In the genomic region with DNA sequence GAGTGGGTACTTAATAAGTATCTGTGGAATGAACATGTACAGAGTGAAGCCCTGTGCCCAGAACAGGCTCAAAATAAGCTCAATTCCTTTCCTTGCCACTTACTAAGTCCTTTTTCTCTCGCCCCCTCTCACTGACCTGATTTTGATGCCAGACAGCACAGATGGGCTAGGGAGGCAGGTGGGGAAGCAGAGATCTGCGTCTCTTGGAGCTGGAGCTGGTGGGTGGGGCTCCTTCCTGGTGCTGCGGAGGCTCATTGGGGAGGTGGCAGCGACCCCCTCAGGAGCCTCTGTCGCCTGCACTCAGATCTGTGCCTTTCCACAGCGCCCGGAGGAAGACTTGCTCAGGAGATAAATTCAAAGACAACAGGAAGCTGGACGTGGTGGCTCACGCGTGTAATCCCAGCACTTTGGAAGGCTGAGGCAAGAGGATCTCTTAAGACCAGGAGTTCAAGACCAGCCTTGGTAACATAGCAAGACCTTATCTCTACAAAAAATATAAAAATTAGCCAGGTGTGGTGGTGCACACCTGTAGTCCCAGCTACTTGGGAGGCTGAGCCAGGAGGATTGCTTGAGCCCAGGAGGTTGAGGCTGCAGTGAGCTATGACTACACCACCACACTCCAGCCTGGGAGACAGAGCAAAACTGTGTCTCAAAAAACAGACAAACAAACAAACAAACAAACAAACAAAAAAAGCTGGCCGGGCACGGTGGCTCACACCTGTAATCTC, we compare ENCODE assay signal across 29 cellular contexts. TPM values are rescaled to one million over a fixed set of nuclear protein-coding genes. Genes with fewer than 3 reads are reported as not detected.
DNase-seq lines count a peak whose midpoint lies in the region; ATAC-seq and TF ChIP-seq lines count a peak whose summit lies in the region.
"Had no signal": no experiment of that assay in that cellular context is flagged by ENCODE, and none has a peak within 500 bp of the region (broad histone marks: within the 10 kb centered on the region; RNA-seq: fewer than 3 reads in every experiment).

No MANE protein-coding gene starts in this region.

- H3K4me3 ChIP-seq in left ventricle myocardium inferior (no peak overlapping the region), heart right ventricle (no peak overlapping the region), upper lobe of right lung (no peak overlapping the region), adrenal gland (no peak overlapping the region)
- H3K4me3 ChIP-seq: A549, MG63, ovary, right lobe of liver, vagina had no signal

- no peak overlapping the region for H3K27ac Mint-ChIP-seq in WTC11
- peak overlapping the region; percentile 77 for H3K27ac Mint-ChIP-seq in glutamatergic neuron (ENCODE audit: unreplicated experiment)
- no peak overlapping the region for H3K27ac Mint-ChIP-seq in natural killer cell treated with Interleukin-12 subunit alpha and Interleukin-12 subunit beta and Interleukin-15 and Interleukin-18, amount 100 ng/mL, for 72 hours
- H3K27ac Mint-ChIP-seq: activated naive CD8-positive, alpha-beta T cell had no signal

- intact Hi-C loops in left ventricle myocardium inferior (cut with micrococcal nuclease): no loop called here
- intact Hi-C loops in heart right ventricle (cut with DNase I): no loop called here
- intact Hi-C loops in upper lobe of right lung (cut with DNase I): no loop called here
- intact Hi-C loops in adrenal gland (cut with DNase I): no loop called here

- no peak for TF ChIP-seq POLR2A in adrenal gland (IDR thresholded peaks at IDR 0.05)

- H3K36me3 ChIP-seq in left ventricle myocardium inferior: peaks cover 3% of the 10 kb centered on the region
- peaks cover 0 to 12% (median 0%) of the 10 kb centered on the region in 9 donors for H3K36me3 ChIP-seq in heart right ventricle
- H3K36me3 ChIP-seq in upper lobe of right lung: peaks cover 5% of the 10 kb centered on the region
- H3K36me3 ChIP-seq in adrenal gland (replicated peaks in 1 of 2): no peaks in the 10 kb centered on the region
- H3K36me3 ChIP-seq: ovary, vagina had no signal

- H3K4me1 Mint-ChIP-seq in WTC11 (peaks cover 37% of the 10 kb centered on the region), glutamatergic neuron (ENCODE audit: low read depth, unreplicated experiment) (peaks cover 54% of the 10 kb centered on the region)
- peaks cover 36 to 55% of the 10 kb centered on the region in 2 donors for H3K4me1 Mint-ChIP-seq in natural killer cell treated with Interleukin-12 subunit alpha and Interleukin-12 subunit beta and Interleukin-15 and Interleukin-18, amount 100 ng/mL, for 72 hours (ENCODE audit: low read depth in 2 of 2)

- DNase-seq in left ventricle myocardium inferior (no peak), heart right ventricle (no peak), WTC11 (ENCODE audit: low spot score) (peak; percentile 50), glutamatergic neuron (peak; percentile 76), upper lobe of right lung (no peak), NCI-H2081 treated with DMSO at 0.1 percent for 48 hours (lab: John Stamatoyannopoulos, UW) (no peak), adrenal gland (no peak)
- no peak for DNase-seq in natural killer cell treated with Interleukin-12 subunit alpha and Interleukin-12 subunit beta and Interleukin-15 and Interleukin-18, amount 100 ng/mL, for 72 hours (ENCODE audit: low spot score)
- DNase-seq: BE2C; Caco-2; cortex of kidney; hippocampal formation; IMR-90; mammary epithelial cell; MG63; NCI-H1436; NCI-H2227 treated with DMSO at 0.1 percent for 48 hours; ovary; right lobe of liver; stimulated activated CD4-positive, alpha-beta T cell treated with anti-CD3 and anti-CD28 coated beads, Interleukin-15, amount 100 ng/mL, for 24 hours; T-helper 2 cell had no signal

- peak overlapping the region; percentile 5 for H3K27ac ChIP-seq in left ventricle myocardium inferior (replicated peaks)
- peak overlapping the region in 1 of 10 donors; percentile 20 for H3K27ac ChIP-seq in heart right ventricle
- no peak overlapping the region for H3K27ac ChIP-seq in upper lobe of right lung
- H3K27ac ChIP-seq in adrenal gland: no peak overlapping the region
- H3K27ac ChIP-seq: A549, HL-60, ovary, right lobe of liver, vagina had no signal

- peak; percentile 29 for TF ChIP-seq CTCF in left ventricle myocardium inferior (IDR thresholded peaks at IDR 0.05; ENCODE audit: borderline replicate concordance)
- TF ChIP-seq CTCF in heart right ventricle (IDR thresholded peaks at IDR 0.05): peak in 3 of 9 donors; percentile 12 to 38 (median 20)
- no peak for TF ChIP-seq CTCF in WTC11 (IDR thresholded peaks at IDR 0.05)
- peak; percentile 36 for TF ChIP-seq CTCF in glutamatergic neuron (IDR thresholded peaks at IDR 0.05; ENCODE audit: partially characterized antibody, unreplicated experiment)
- peak; percentile 12 for TF ChIP-seq CTCF in upper lobe of right lung (IDR thresholded peaks at IDR 0.05)
- no peak for TF ChIP-seq CTCF in adrenal gland (IDR thresholded peaks at IDR 0.05)

- no peak overlapping the region for H3K4me3 Mint-ChIP-seq in WTC11
- no peak overlapping the region for H3K4me3 Mint-ChIP-seq in glutamatergic neuron (ENCODE audit: unreplicated experiment)
- no peak overlapping the region for H3K4me3 Mint-ChIP-seq in natural killer cell treated with Interleukin-12 subunit alpha and Interleukin-12 subunit beta and Interleukin-15 and Interleukin-18, amount 100 ng/mL, for 72 hours
- H3K4me3 Mint-ChIP-seq: activated naive CD8-positive, alpha-beta T cell had no signal

- ATAC-seq in heart right ventricle (no peak), WTC11 (peak; percentile 44), upper lobe of right lung (no peak)
- ATAC-seq in natural killer cell treated with Interleukin-12 subunit alpha and Interleukin-12 subunit beta and Interleukin-15 and Interleukin-18, amount 100 ng/mL, for 72 hours: no peak
- ATAC-seq: A549, right lobe of liver had no signal

- 59 to 67% methylated on average over 12 of the region's 12 CpGs for WGBS in heart right ventricle, 2 donors
- WGBS in adrenal gland, 4 donors: 84 to 87% (median 85%) methylated on average over 12 of the region's 12 CpGs

- H3K27me3 ChIP-seq in left ventricle myocardium inferior (ENCODE audit: low read depth): no peaks in the 10 kb centered on the region
- no peaks in the 10 kb centered on the region for H3K27me3 ChIP-seq in heart right ventricle
- no peaks in the 10 kb centered on the region for H3K27me3 ChIP-seq in upper lobe of right lung
- H3K27me3 ChIP-seq in adrenal gland: no peaks in the 10 kb centered on the region
- H3K27me3 ChIP-seq: BE2C, MG63, ovary, right lobe of liver, vagina had no signal

- H3K9me3 Mint-ChIP-seq in WTC11 (no peaks in the 10 kb centered on the region), glutamatergic neuron (ENCODE audit: unreplicated experiment) (peaks cover 5% of the 10 kb centered on the region)
- H3K9me3 Mint-ChIP-seq in natural killer cell treated with Interleukin-12 subunit alpha and Interleukin-12 subunit beta and Interleukin-15 and Interleukin-18, amount 100 ng/mL, for 72 hours: no peaks in the 10 kb centered on the region

- H3K9me3 ChIP-seq in left ventricle myocardium inferior (replicated peaks) (no peaks in the 10 kb centered on the region), heart right ventricle (no peaks in the 10 kb centered on the region), upper lobe of right lung (no peaks in the 10 kb centered on the region), adrenal gland (replicated peaks in 1 of 3) (no peaks in the 10 kb centered on the region)
- H3K9me3 ChIP-seq: A549, BE2C, Caco-2, MG63, ovary, right lobe of liver, vagina had no signal

- CTCF ChIA-PET in WTC11 (lab: Charles Lee): interaction anchor here (0.5 to 2.6 kb wide), 12 partner anchors 8 to 131 kb away, joined by 3 to 18 read pairs (median 6); partner anchors contain the start of genes AKT2 and TTC9B

- H3K36me3 Mint-ChIP-seq in WTC11: no peaks in the 10 kb centered on the region
- no peaks in the 10 kb centered on the region for H3K36me3 Mint-ChIP-seq in glutamatergic neuron (ENCODE audit: unreplicated experiment)
- no peaks in the 10 kb centered on the region for H3K36me3 Mint-ChIP-seq in natural killer cell treated with Interleukin-12 subunit alpha and Interleukin-12 subunit beta and Interleukin-15 and Interleukin-18, amount 100 ng/mL, for 72 hours
- H3K36me3 Mint-ChIP-seq: activated naive CD8-positive, alpha-beta T cell had no signal

- POLR2A ChIA-PET in WTC11 (lab: Charles Lee): interaction anchor here (0.5 to 1.0 kb wide), 2 partner anchors 78 to 97 kb away, joined by 3 read pairs; partner anchors contain the start of gene C19orf47

- H3K27me3 Mint-ChIP-seq in WTC11 (ENCODE audit: low read depth) (no peaks in the 10 kb centered on the region), glutamatergic neuron (ENCODE audit: unreplicated experiment) (peaks cover 7% of the 10 kb centered on the region)
- no peaks in the 10 kb centered on the region for H3K27me3 Mint-ChIP-seq in natural killer cell treated with Interleukin-12 subunit alpha and Interleukin-12 subunit beta and Interleukin-15 and Interleukin-18, amount 100 ng/mL, for 72 hours
- H3K27me3 Mint-ChIP-seq: activated naive CD8-positive, alpha-beta T cell had no signal

- H3K4me1 ChIP-seq in left ventricle myocardium inferior (peaks cover 97% of the 10 kb centered on the region), heart right ventricle (peaks cover 18 to 92% (median 73%) of the 10 kb centered on the region in 9 donors), upper lobe of right lung (peaks cover 19% of the 10 kb centered on the region), adrenal gland (replicated peaks in 1 of 2) (peaks cover 40 to 45% of the 10 kb centered on the region in 2 donors)
- H3K4me1 ChIP-seq: A549, BE2C, Caco-2 had no signal

RNA-seq across cellular contexts. Expression of gene AKT2, which starts 14.6 kb away (rescaled TPM):
- total RNA-seq in left ventricle myocardium inferior (107 TPM), heart right ventricle (100 to 1,000 TPM; 117 to 147 (median 127) TPM), WTC11 (2021) (156 to 174 TPM (median 161 TPM) in 3 replicates), glutamatergic neuron (ENCODE audit: unreplicated experiment) (197 TPM), upper lobe of right lung (103 TPM), adrenal gland (100 to 1,000 TPM in 5 of 8 donors, 10 to 100 TPM in 3; 49.2 to 195 (median 128) TPM)
- polyA plus RNA-seq in heart right ventricle (10 to 100 TPM; 56.7 to 57.6 TPM), adrenal gland (100 to 1,000 TPM in 2 of 3 donors, 10 to 100 TPM in 1; 72.9 to 123 (median 107) TPM)
- 100 to 1,000 TPM; 131 to 180 TPM for total RNA-seq in natural killer cell treated with Interleukin-12 subunit alpha and Interleukin-12 subunit beta and Interleukin-15 and Interleukin-18, amount 100 ng/mL, for 72 hours

RNA-seq across cellular contexts. Expression of gene CCNP, which starts 44.0 kb away (rescaled TPM):
- total RNA-seq in left ventricle myocardium inferior: 0.30 TPM
- total RNA-seq in heart right ventricle: not detected
- polyA plus RNA-seq in heart right ventricle: under 1 TPM; 0.04 to 0.15 TPM
- total RNA-seq in WTC11 (2021): 0.83 to 2.4 TPM (median 1.9 TPM) in 3 replicates
- total RNA-seq in glutamatergic neuron (ENCODE audit: unreplicated experiment): 2.3 TPM
- not detected for total RNA-seq in upper lobe of right lung
- under 1 TPM in 1 of 2 donors, not detected in 1; 0.98 TPM for total RNA-seq in natural killer cell treated with Interleukin-12 subunit alpha and Interleukin-12 subunit beta and Interleukin-15 and Interleukin-18, amount 100 ng/mL, for 72 hours
- total RNA-seq in adrenal gland: 1 to 10 TPM in 4 of 8 donors, under 1 TPM in 1, not detected in 3; 0.27 to 3.0 (median 1.3) TPM
- polyA plus RNA-seq in adrenal gland: 1 to 10 TPM in 1 of 3 donors, under 1 TPM in 1, not detected in 1; 0.72 to 1.0 TPM
- total RNA-seq: myocyte, vagina had no signal
- polyA plus RNA-seq: mammary epithelial cell had no signal

RNA-seq across cellular contexts. Expression of gene TTC9B, which starts 52.3 kb away (rescaled TPM):
- total RNA-seq in left ventricle myocardium inferior (not detected), heart right ventricle (not detected), WTC11 (2021) (0.23 TPM in 1 of 3 replicates, not detected in the others), glutamatergic neuron (ENCODE audit: unreplicated experiment) (19.5 TPM), upper lobe of right lung (not detected), adrenal gland (under 1 TPM in 1 of 8 donors, not detected in 7; 0.32 TPM)
- polyA plus RNA-seq in heart right ventricle (not detected), adrenal gland (under 1 TPM in 2 of 3 donors, not detected in 1; 0.51 to 0.56 TPM)
- not detected for total RNA-seq in natural killer cell treated with Interleukin-12 subunit alpha and Interleukin-12 subunit beta and Interleukin-15 and Interleukin-18, amount 100 ng/mL, for 72 hours
- total RNA-seq: Caco-2, IMR-90, mammary epithelial cell, myocyte, ovary, right lobe of liver, SK-MEL-5, subcutaneous adipose tissue, vagina had no signal
- polyA plus RNA-seq: A549, IMR-90, keratinocyte, mammary epithelial cell, ovary had no signal

Comparison
In these comparisons a context has a peak if more than half of its experiments do, and no peak if none do; other contexts are left out.
1. DNase-seq: peak in WTC11 (single experiment) and glutamatergic neuron (single experiment); none in left ventricle myocardium inferior (single experiment), heart right ventricle (0 of 2), upper lobe of right lung (single experiment), natural killer cell treated with Interleukin-12 subunit alpha and Interleukin-12 subunit beta and Interleukin-15 and Interleukin-18, amount 100 ng/mL, for 72 hours (single experiment), NCI-H2081 treated with DMSO at 0.1 percent for 48 hours (single experiment) and adrenal gland (0 of 7).
2. CTCF ChIP-seq: peak in left ventricle myocardium inferior (single experiment), glutamatergic neuron (single experiment) and upper lobe of right lung (single experiment); none in WTC11 (single experiment) and adrenal gland (0 of 6).
3. RNA of gene TTC9B, which starts 52.3 kb away (total RNA-seq): 19.5 TPM in glutamatergic neuron (single experiment); not detected in natural killer cell treated with Interleukin-12 subunit alpha and Interleukin-12 subunit beta and Interleukin-15 and Interleukin-18, amount 100 ng/mL, for 72 hours, 0.23 TPM in WTC11, not detected in left ventricle myocardium inferior (single experiment), not detected in heart right ventricle, not detected in upper lobe of right lung (single experiment) and 0.32 TPM in adrenal gland; every median in the first group is over 10 times any median in the second.